ENCODE assay signal across 9 cellular contexts in the genomic region with DNA sequence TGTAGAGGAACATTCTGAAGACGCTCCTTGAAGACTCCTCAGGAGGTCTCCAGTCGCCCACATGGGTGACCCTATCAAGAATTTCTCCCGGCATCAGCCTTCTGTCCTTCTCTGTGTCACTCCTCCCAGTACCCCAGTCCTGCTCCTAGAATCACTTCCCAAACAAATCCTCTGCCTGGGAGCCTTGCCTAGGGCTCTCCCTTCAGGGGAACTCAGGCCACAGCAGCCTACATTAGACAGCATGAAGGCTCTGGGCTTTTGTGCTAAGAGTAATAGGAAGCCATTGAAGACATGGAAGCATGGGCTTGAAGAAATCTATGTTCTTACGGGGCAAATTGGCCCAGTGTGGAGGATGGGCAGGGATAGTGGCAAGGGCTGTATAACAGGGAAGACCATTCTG. TPM values are rescaled to one million over a fixed set of nuclear protein-coding genes. Genes with fewer than 3 reads are reported as not detected.
A peak's percentile ranks its signal among the peaks of the same experiment; 100 is the strongest.
DNase-seq lines count a peak whose midpoint lies in the region; ATAC-seq and TF ChIP-seq lines count a peak whose summit lies in the region.
"Not testable (repeated sequence)": the region's sequence is repeated elsewhere in the genome, so short reads cannot be mapped to it uniquely, and the experiment has no call there.
"Had no signal": no experiment of that assay in that cellular context is flagged by ENCODE, and none has a peak within 500 bp of the region (broad histone marks: within the 10 kb centered on the region; RNA-seq: fewer than 3 reads in every experiment).

No MANE protein-coding gene starts in this region.

- POLR2A ChIA-PET in CD4-positive, alpha-beta memory T cell (lab: Charles Lee; ENCODE audit: partially characterized antibody) = not testable (repeated sequence)
- POLR2A ChIA-PET in naive thymus-derived CD4-positive, alpha-beta T cell (lab: Charles Lee) = interaction anchor here (1.0 kb wide), 1 partner anchor 39 kb away, joined by 3 read pairs; no protein-coding TSS in a partner anchor

- not testable (repeated sequence) for H4K20me1 ChIP-seq in GM23338 (replicated peaks; ENCODE audit: insufficient read depth)

- not testable (repeated sequence) for H3K9me3 Mint-ChIP-seq in CD4-positive, alpha-beta memory T cell; GM23338; activated naive CD8-positive, alpha-beta T cell (ENCODE audit: low read depth); effector memory CD8-positive, alpha-beta T cell; naive thymus-derived CD4-positive, alpha-beta T cell; stimulated activated effector memory CD8-positive, alpha-beta T cell treated with anti-CD3 and anti-CD28 coated beads, Interleukin-12 subunit alpha, Interleukin-12 subunit beta, amount 100 ng/mL, for 72 hours

- H2AFZ ChIP-seq in GM23338 = not testable (repeated sequence)

- H3K27me3 Mint-ChIP-seq in CD4-positive, alpha-beta memory T cell; GM23338 (ENCODE audit: insufficient read depth, low read depth, poor library complexity); T-helper 17 cell; activated naive CD8-positive, alpha-beta T cell; effector memory CD8-positive, alpha-beta T cell; naive thymus-derived CD4-positive, alpha-beta T cell: not testable (repeated sequence)

- not testable (repeated sequence) for H3K9me2 ChIP-seq in GM23338 (ENCODE audit: insufficient read depth)

- not testable (repeated sequence) for H3K4me2 ChIP-seq in GM23338

- intact Hi-C loops in CD4-positive, alpha-beta memory T cell (cut with micrococcal nuclease); naive thymus-derived CD4-positive, alpha-beta T cell (cut with micrococcal nuclease): not testable (repeated sequence)

- not testable (repeated sequence) for TF ChIP-seq CTCF in GM23338 (conservative IDR thresholded peaks at IDR 0.05; ENCODE audit: low read depth in 2 of 2)

- not testable (repeated sequence) for H3K27ac ChIP-seq in CD4-positive, alpha-beta memory T cell (ENCODE audit: low read depth, low read length); GM23338 (ENCODE audit: low read depth); naive thymus-derived CD4-positive, alpha-beta T cell (ENCODE audit: low read depth, low read length)

- H3K9me3 ChIP-seq in CD4-positive, alpha-beta memory T cell (ENCODE audit: control insufficient read depth in 1 of 2, low read length in 2 of 2); T-helper 17 cell (ENCODE audit: control insufficient read depth, low read length, poor library complexity, severe bottlenecking); naive thymus-derived CD4-positive, alpha-beta T cell (ENCODE audit: control insufficient read depth in 2 of 3, low read length in 3 of 3): not testable (repeated sequence)

- peak overlapping the region in 5 of 7 donors; percentile 2 to 82 (median 47) for H3K27ac Mint-ChIP-seq in CD4-positive, alpha-beta memory T cell
- H3K27ac Mint-ChIP-seq in GM23338 = not testable (repeated sequence)
- H3K27ac Mint-ChIP-seq in T-helper 17 cell = peak overlapping the region; percentile 91
- peak overlapping the region; percentile 28 for H3K27ac Mint-ChIP-seq in activated naive CD8-positive, alpha-beta T cell
- peak overlapping the region; percentile 74 to 85 for H3K27ac Mint-ChIP-seq in effector memory CD8-positive, alpha-beta T cell
- peak overlapping the region in 7 of 9 donors; percentile 14 to 68 (median 50) for H3K27ac Mint-ChIP-seq in naive thymus-derived CD4-positive, alpha-beta T cell
- peak overlapping the region; percentile 78 for H3K27ac Mint-ChIP-seq in stimulated activated effector memory CD8-positive, alpha-beta T cell treated with anti-CD3 and anti-CD28 coated beads, Interleukin-12 subunit alpha, Interleukin-12 subunit beta, amount 100 ng/mL, for 72 hours

- not testable (repeated sequence) for H3F3A ChIP-seq in GM23338 (replicated peaks; ENCODE audit: low read depth)

- peaks cover 36% of the 10 kb centered on the region for H3K36me3 ChIP-seq in CD4-positive, alpha-beta memory T cell (ENCODE audit: insufficient read depth, low read length)
- not testable (repeated sequence) for H3K36me3 ChIP-seq in GM23338 (ENCODE audit: insufficient read depth)
- H3K36me3 ChIP-seq in naive thymus-derived CD4-positive, alpha-beta T cell (ENCODE audit: control insufficient read depth in 2 of 3, insufficient read depth in 3 of 3, low read length in 3 of 3) = peaks cover 7 to 42% (median 29%) of the 10 kb centered on the region in 3 experiments

- H3K4me3 Mint-ChIP-seq in CD4-positive, alpha-beta memory T cell; GM23338; T-helper 17 cell; activated naive CD8-positive, alpha-beta T cell; effector memory CD8-positive, alpha-beta T cell; naive thymus-derived CD4-positive, alpha-beta T cell; stimulated activated effector memory CD8-positive, alpha-beta T cell treated with anti-CD3 and anti-CD28 coated beads, Interleukin-12 subunit alpha, Interleukin-12 subunit beta, amount 100 ng/mL, for 72 hours: not testable (repeated sequence)

- peaks cover 36 to 42% of the 10 kb centered on the region in 2 donors for H3K36me3 Mint-ChIP-seq in CD4-positive, alpha-beta memory T cell
- not testable (repeated sequence) for H3K36me3 Mint-ChIP-seq in GM23338 (ENCODE audit: low read depth); activated naive CD8-positive, alpha-beta T cell
- peaks cover 12% of the 10 kb centered on the region for H3K36me3 Mint-ChIP-seq in T-helper 17 cell (ENCODE audit: low read depth)
- H3K36me3 Mint-ChIP-seq in effector memory CD8-positive, alpha-beta T cell (ENCODE audit: insufficient read depth) = peaks cover 43% of the 10 kb centered on the region
- peaks cover 10 to 41% (median 29%) of the 10 kb centered on the region in 5 donors for H3K36me3 Mint-ChIP-seq in naive thymus-derived CD4-positive, alpha-beta T cell
- H3K36me3 Mint-ChIP-seq in stimulated activated effector memory CD8-positive, alpha-beta T cell treated with anti-CD3 and anti-CD28 coated beads, Interleukin-12 subunit alpha, Interleukin-12 subunit beta, amount 100 ng/mL, for 72 hours = peaks cover 34% of the 10 kb centered on the region

- H3K4me1 ChIP-seq in CD4-positive, alpha-beta memory T cell (ENCODE audit: insufficient read depth, low read length); GM23338 (ENCODE audit: insufficient read depth); naive thymus-derived CD4-positive, alpha-beta T cell (ENCODE audit: control insufficient read depth in 2 of 2, insufficient read depth in 2 of 2, low read length in 2 of 2): not testable (repeated sequence)

- H3K4me1 Mint-ChIP-seq in CD4-positive, alpha-beta memory T cell = peaks cover 10 to 41% (median 22%) of the 10 kb centered on the region in 4 donors
- H3K4me1 Mint-ChIP-seq in GM23338 (peaks cover 17% of the 10 kb centered on the region), T-helper 17 cell (peaks cover 28% of the 10 kb centered on the region)
- peaks cover 30% of the 10 kb centered on the region for H3K4me1 Mint-ChIP-seq in activated naive CD8-positive, alpha-beta T cell (ENCODE audit: low read depth)
- peaks cover 0 to 28% of the 10 kb centered on the region in 2 donors for H3K4me1 Mint-ChIP-seq in effector memory CD8-positive, alpha-beta T cell (ENCODE audit: low read depth in 2 of 2)
- peaks cover 10 to 40% (median 18%) of the 10 kb centered on the region in 7 donors for H3K4me1 Mint-ChIP-seq in naive thymus-derived CD4-positive, alpha-beta T cell
- H3K4me1 Mint-ChIP-seq in stimulated activated effector memory CD8-positive, alpha-beta T cell treated with anti-CD3 and anti-CD28 coated beads, Interleukin-12 subunit alpha, Interleukin-12 subunit beta, amount 100 ng/mL, for 72 hours = peaks cover 48% of the 10 kb centered on the region

- H3K27me3 ChIP-seq in CD4-positive, alpha-beta memory T cell (ENCODE audit: insufficient read depth, low read length); GM23338 (ENCODE audit: insufficient read depth); naive thymus-derived CD4-positive, alpha-beta T cell (ENCODE audit: control insufficient read depth in 2 of 2, insufficient read depth in 2 of 2, low read length in 2 of 2): not testable (repeated sequence)

- DNase-seq in CD4-positive, alpha-beta memory T cell; GM23338 (ENCODE audit: low spot score); T-helper 17 cell; effector memory CD8-positive, alpha-beta T cell; naive thymus-derived CD4-positive, alpha-beta T cell; stimulated activated effector memory CD8-positive, alpha-beta T cell treated with anti-CD3 and anti-CD28 coated beads, Interleukin-12 subunit alpha, Interleukin-12 subunit beta, amount 100 ng/mL, for 72 hours (ENCODE audit: low spot score in 2 of 2): not testable (repeated sequence)

- H3K79me2 ChIP-seq in GM23338 (replicated peaks; ENCODE audit: insufficient read depth) = not testable (repeated sequence)

- CTCF ChIA-PET in CD4-positive, alpha-beta memory T cell (lab: Charles Lee; ENCODE audit: partially characterized antibody); naive thymus-derived CD4-positive, alpha-beta T cell (lab: Charles Lee): not testable (repeated sequence)

- H3K4me3 ChIP-seq in CD4-positive, alpha-beta memory T cell (ENCODE audit: low read length in 2 of 2); GM23338; naive thymus-derived CD4-positive, alpha-beta T cell (ENCODE audit: low read length): not testable (repeated sequence)

- ATAC-seq in GM23338 (peak; percentile 92), T-helper 17 cell (peak; percentile 20)
- not testable (repeated sequence) for ATAC-seq in effector memory CD8-positive, alpha-beta T cell (replicated peaks); naive thymus-derived CD4-positive, alpha-beta T cell; stimulated activated effector memory CD8-positive, alpha-beta T cell treated with anti-CD3 and anti-CD28 coated beads, Interleukin-12 subunit alpha, Interleukin-12 subunit beta, amount 100 ng/mL, for 72 hours

RNA-seq across cellular contexts. Expression of a gene that starts 21.8 kb away (rescaled TPM):
- 100 to 1,000 TPM; 213 to 229 TPM for total RNA-seq in CD4-positive, alpha-beta memory T cell
- 100 to 1,000 TPM in 1 of 2 donors, 10 to 100 TPM in 1; 47.4 to 109 TPM for polyA plus RNA-seq in CD4-positive, alpha-beta memory T cell
- not detected in 2 replicates for total RNA-seq in GM23338 (2014; rRNA removed; shearing (Covaris generic))
- polyA plus RNA-seq in GM23338 (2016; fragmentation: Nextera tagmentation; extraction: Ambion mirVana) = not detected in 2 replicates
- 100 to 1,000 TPM; 229 to 265 TPM for total RNA-seq in T-helper 17 cell
- total RNA-seq in naive thymus-derived CD4-positive, alpha-beta T cell = 100 to 1,000 TPM; 121 to 212 (median 175) TPM
- 10 to 100 TPM; 56.9 to 83.9 TPM for polyA plus RNA-seq in naive thymus-derived CD4-positive, alpha-beta T cell
- total RNA-seq: A673, H9 had no signal

Comparison
In these comparisons a context has a peak if more than half of its experiments do, and no peak if none do; other contexts are left out.
1. RNA of a gene that starts 21.8 kb away (total RNA-seq): 229 to 265 TPM in T-helper 17 cell, 213 to 229 TPM in CD4-positive, alpha-beta memory T cell and 121 to 212 TPM in naive thymus-derived CD4-positive, alpha-beta T cell; not detected in GM23338; every median in the first group is over 100 times any median in the second.